1 cellular context compared by ENCODE assay signal in the genomic region with DNA sequence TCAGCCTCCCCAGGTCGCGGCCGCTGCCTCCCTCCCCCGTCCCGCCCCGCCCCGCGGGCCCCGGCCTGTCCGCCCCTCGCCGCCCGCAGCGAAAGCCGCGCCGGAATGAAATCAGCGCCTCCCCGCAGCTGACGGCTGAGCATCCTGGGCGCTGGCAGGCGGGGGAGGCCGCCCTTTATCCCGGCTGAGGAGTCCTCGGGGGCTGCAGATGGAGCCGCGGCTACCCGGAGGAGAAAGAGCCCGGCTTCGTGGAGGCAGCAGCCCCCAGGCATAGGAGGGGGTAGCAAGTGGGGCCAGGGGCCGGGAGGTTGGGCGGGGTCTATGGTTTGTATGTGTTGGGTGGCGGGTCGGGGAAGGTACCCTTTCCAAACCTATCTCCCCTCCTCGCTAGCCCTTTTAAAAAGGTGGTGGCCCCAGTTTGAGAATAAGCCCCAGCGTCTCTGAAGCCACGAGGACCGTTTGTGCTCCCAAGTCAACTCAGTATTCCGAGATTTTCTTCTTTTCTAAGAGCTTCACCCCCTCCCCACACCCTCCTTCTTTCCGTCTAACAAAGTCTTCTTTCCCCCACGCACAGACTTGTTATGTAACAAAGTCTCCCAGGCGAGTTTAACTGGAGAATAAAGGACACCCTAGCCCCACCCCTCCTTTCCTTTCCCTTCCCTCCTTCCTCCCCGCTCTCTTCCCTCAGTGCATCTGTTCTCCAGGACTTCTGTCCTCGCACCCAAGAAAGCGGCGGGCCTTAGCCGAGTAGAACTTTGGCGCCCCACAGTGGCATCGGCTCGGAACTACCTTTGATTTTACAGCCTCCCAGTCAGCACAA.
A peak's percentile ranks its signal among the peaks of the same experiment; 100 is the strongest.
TF ChIP-seq lines count a peak whose summit lies in the region.

No MANE protein-coding gene starts in this region.

TF ChIP-seq in neural cell, 6 proteins besides CTCF, POLR2A, EP300 and RAD21 (continued from another document):
- TF ChIP-seq, protein P1, sequence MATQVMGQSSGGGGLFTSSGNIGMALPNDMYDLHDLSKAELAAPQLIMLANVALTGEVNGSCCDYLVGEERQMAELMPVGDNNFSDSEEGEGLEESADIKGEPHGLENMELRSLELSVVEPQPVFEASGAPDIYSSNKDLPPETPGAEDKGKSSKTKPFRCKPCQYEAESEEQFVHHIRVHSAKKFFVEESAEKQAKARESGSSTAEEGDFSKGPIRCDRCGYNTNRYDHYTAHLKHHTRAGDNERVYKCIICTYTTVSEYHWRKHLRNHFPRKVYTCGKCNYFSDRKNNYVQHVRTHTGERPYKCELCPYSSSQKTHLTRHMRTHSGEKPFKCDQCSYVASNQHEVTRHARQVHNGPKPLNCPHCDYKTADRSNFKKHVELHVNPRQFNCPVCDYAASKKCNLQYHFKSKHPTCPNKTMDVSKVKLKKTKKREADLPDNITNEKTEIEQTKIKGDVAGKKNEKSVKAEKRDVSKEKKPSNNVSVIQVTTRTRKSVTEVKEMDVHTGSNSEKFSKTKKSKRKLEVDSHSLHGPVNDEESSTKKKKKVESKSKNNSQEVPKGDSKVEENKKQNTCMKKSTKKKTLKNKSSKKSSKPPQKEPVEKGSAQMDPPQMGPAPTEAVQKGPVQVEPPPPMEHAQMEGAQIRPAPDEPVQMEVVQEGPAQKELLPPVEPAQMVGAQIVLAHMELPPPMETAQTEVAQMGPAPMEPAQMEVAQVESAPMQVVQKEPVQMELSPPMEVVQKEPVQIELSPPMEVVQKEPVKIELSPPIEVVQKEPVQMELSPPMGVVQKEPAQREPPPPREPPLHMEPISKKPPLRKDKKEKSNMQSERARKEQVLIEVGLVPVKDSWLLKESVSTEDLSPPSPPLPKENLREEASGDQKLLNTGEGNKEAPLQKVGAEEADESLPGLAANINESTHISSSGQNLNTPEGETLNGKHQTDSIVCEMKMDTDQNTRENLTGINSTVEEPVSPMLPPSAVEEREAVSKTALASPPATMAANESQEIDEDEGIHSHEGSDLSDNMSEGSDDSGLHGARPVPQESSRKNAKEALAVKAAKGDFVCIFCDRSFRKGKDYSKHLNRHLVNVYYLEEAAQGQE (IDR thresholded peaks at IDR 0.05; ENCODE audit: borderline replicate concordance) = peak; percentile 68
- TF ChIP-seq MXI1 (conservative IDR thresholded peaks at IDR 0.05; ENCODE audit: poor library complexity, severe bottlenecking) = peak; percentile 38
